ENCODE assay signal across 1 cellular context in the genomic region with DNA sequence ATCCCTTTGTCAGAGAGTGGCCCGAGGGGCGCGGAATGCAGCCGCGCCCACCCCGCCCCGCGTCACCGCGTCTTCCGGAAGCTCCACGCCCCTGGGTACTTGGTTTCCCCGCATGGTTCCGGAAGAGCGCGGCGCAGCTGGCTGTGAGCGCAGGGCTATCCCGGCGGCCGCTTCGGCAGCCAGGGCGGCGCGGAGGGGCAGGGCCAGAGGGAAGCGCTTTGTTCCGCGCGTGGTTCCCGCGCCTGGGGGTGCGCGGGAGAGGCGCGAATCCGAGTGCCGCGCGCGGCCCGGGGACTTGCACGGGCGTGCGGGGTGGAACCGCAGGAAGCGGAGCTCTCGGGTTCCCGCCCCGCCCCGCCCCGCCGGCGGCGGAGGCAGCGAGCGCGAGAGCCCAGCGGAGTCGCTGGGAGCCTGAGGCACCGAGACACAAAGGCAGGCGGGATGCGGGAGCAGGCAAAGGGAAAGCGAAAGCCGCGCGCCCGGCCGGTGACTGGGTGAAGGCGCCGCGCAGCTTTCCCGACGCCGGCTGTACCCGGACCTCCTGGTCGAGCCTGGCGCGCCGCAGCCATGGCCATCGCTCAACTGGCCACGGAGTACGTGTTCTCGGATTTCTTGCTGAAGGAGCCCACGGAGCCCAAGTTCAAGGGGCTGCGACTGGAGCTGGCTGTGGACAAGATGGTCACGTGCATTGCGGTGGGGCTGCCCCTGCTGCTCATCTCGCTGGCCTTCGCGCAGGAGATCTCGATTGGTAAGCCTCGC.
A peak's percentile ranks its signal among the peaks of the same experiment; 100 is the strongest.
TF ChIP-seq lines count a peak whose summit lies in the region.

PANX1 (plus strand) TSS at position 96 of the 759 bp plus-strand sequence; CDS start at position 568, 472 bp downstream.

TF ChIP-seq in HepG2, 621 proteins besides CTCF, POLR2A, EP300 and RAD21 (continued from another document and continues in another):
- TF ChIP-seq TIGD3 (CRISPR knock-in tag; IDR thresholded peaks at IDR 0.05; ENCODE audit: borderline replicate concordance) (no peak), ZNF205 (CRISPR knock-in tag; IDR thresholded peaks at IDR 0.05) (0 out of 2 replicates have a peak, but pooled peaks have one; percentile 41), RFXANK (CRISPR knock-in tag; IDR thresholded peaks at IDR 0.05) (no peak), NFE2L1 (CRISPR knock-in tag; IDR thresholded peaks at IDR 0.05; ENCODE audit: borderline replicate concordance) (no peak), NFE2L2 (IDR thresholded peaks at IDR 0.05; ENCODE audit: low read length) (no peak), CENPT (CRISPR knock-in tag; IDR thresholded peaks at IDR 0.05; ENCODE audit: low read depth) (no peak), AGO1 (IDR thresholded peaks at IDR 0.05; ENCODE audit: low read depth, low read length, poor library complexity, severe bottlenecking) (peak; percentile 48), ZNF180 (CRISPR knock-in tag; IDR thresholded peaks at IDR 0.05; ENCODE audit: borderline replicate concordance, low read depth) (no peak), ZNF496 (CRISPR knock-in tag; IDR thresholded peaks at IDR 0.05; ENCODE audit: insufficient replicate concordance) (no peak), FOXC1 (CRISPR knock-in tag; IDR thresholded peaks at IDR 0.05; ENCODE audit: borderline replicate concordance) (peak; percentile 50; the same call in 1 of the 2 replicates), CBX2 (IDR thresholded peaks at IDR 0.05; ENCODE audit: low read depth, low read length) (no peak), CBX2 (CRISPR knock-in tag; IDR thresholded peaks at IDR 0.05; ENCODE audit: low read depth) (no peak), ZNF773 (CRISPR knock-in tag; IDR thresholded peaks at IDR 0.05; ENCODE audit: borderline replicate concordance) (peak; percentile 87; the same call in 1 of the 2 replicates), ZNF737 (CRISPR knock-in tag; IDR thresholded peaks at IDR 0.05; ENCODE audit: borderline replicate concordance) (no peak), ATF1 (CRISPR knock-in tag; IDR thresholded peaks at IDR 0.05) (no peak), SSRP1 (CRISPR knock-in tag; IDR thresholded peaks at IDR 0.05) (no peak), CBX1 (IDR thresholded peaks at IDR 0.05; ENCODE audit: low read depth) (no peak), JUNB (CRISPR knock-in tag; IDR thresholded peaks at IDR 0.05; ENCODE audit: borderline replicate concordance) (no peak), PBX3 (CRISPR knock-in tag; IDR thresholded peaks at IDR 0.05; ENCODE audit: borderline replicate concordance) (0 out of 2 replicates have a peak, but pooled peaks have one; percentile 60), ZNF414 (CRISPR knock-in tag; IDR thresholded peaks at IDR 0.05) (no peak), ZNF20 (CRISPR knock-in tag; IDR thresholded peaks at IDR 0.05) (no peak), ZNF280D (CRISPR knock-in tag; IDR thresholded peaks at IDR 0.05) (no peak), ZFP37 (CRISPR knock-in tag; IDR thresholded peaks at IDR 0.05; ENCODE audit: borderline replicate concordance) (0 out of 2 replicates have a peak, but pooled peaks have one; percentile 29), SRSF4 (IDR thresholded peaks at IDR 0.05; ENCODE audit: low read depth, low read length, poor library complexity, severe bottlenecking) (no peak), ONECUT2 (CRISPR knock-in tag; IDR thresholded peaks at IDR 0.05) (no peak), ZNF251 (CRISPR knock-in tag; IDR thresholded peaks at IDR 0.05) (no peak), ZNF34 (CRISPR knock-in tag; IDR thresholded peaks at IDR 0.05; ENCODE audit: borderline replicate concordance) (peak; percentile 19; the same call in 1 of the 2 replicates), ARHGAP35 (CRISPR knock-in tag; IDR thresholded peaks at IDR 0.05; ENCODE audit: borderline replicate concordance) (peak; percentile 29; the same call in 1 of the 2 replicates), ZNF331 (CRISPR knock-in tag; IDR thresholded peaks at IDR 0.05) (0 out of 2 replicates have a peak, but pooled peaks have one; percentile 54), CEBPZ (IDR thresholded peaks at IDR 0.05; ENCODE audit: low read length) (no peak), ZNF207 (IDR thresholded peaks at IDR 0.05; ENCODE audit: borderline replicate concordance) (no peak), MATR3 (CRISPR knock-in tag; IDR thresholded peaks at IDR 0.05) (no peak), NFKBIZ (CRISPR knock-in tag; IDR thresholded peaks at IDR 0.05) (no peak), CENPX (CRISPR knock-in tag; IDR thresholded peaks at IDR 0.05) (no peak), ZNF225 (CRISPR knock-in tag; IDR thresholded peaks at IDR 0.05) (no peak), SIN3B (IDR thresholded peaks at IDR 0.05; ENCODE audit: low read length) (no peak), SRY (CRISPR knock-in tag; IDR thresholded peaks at IDR 0.05) (no peak)
- TF ChIP-seq, protein P1, sequence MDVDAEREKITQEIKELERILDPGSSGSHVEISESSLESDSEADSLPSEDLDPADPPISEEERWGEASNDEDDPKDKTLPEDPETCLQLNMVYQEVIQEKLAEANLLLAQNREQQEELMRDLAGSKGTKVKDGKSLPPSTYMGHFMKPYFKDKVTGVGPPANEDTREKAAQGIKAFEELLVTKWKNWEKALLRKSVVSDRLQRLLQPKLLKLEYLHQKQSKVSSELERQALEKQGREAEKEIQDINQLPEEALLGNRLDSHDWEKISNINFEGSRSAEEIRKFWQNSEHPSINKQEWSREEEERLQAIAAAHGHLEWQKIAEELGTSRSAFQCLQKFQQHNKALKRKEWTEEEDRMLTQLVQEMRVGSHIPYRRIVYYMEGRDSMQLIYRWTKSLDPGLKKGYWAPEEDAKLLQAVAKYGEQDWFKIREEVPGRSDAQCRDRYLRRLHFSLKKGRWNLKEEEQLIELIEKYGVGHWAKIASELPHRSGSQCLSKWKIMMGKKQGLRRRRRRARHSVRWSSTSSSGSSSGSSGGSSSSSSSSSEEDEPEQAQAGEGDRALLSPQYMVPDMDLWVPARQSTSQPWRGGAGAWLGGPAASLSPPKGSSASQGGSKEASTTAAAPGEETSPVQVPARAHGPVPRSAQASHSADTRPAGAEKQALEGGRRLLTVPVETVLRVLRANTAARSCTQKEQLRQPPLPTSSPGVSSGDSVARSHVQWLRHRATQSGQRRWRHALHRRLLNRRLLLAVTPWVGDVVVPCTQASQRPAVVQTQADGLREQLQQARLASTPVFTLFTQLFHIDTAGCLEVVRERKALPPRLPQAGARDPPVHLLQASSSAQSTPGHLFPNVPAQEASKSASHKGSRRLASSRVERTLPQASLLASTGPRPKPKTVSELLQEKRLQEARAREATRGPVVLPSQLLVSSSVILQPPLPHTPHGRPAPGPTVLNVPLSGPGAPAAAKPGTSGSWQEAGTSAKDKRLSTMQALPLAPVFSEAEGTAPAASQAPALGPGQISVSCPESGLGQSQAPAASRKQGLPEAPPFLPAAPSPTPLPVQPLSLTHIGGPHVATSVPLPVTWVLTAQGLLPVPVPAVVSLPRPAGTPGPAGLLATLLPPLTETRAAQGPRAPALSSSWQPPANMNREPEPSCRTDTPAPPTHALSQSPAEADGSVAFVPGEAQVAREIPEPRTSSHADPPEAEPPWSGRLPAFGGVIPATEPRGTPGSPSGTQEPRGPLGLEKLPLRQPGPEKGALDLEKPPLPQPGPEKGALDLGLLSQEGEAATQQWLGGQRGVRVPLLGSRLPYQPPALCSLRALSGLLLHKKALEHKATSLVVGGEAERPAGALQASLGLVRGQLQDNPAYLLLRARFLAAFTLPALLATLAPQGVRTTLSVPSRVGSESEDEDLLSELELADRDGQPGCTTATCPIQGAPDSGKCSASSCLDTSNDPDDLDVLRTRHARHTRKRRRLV (CRISPR knock-in tag; IDR thresholded peaks at IDR 0.05): 0 out of 2 replicates have a peak, but pooled peaks have one; percentile 15
- TF ChIP-seq, protein P2, sequence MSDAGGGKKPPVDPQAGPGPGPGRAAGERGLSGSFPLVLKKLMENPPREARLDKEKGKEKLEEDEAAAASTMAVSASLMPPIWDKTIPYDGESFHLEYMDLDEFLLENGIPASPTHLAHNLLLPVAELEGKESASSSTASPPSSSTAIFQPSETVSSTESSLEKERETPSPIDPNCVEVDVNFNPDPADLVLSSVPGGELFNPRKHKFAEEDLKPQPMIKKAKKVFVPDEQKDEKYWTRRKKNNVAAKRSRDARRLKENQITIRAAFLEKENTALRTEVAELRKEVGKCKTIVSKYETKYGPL (CRISPR knock-in tag; IDR thresholded peaks at IDR 0.05): no peak
- TF ChIP-seq, protein P3, sequence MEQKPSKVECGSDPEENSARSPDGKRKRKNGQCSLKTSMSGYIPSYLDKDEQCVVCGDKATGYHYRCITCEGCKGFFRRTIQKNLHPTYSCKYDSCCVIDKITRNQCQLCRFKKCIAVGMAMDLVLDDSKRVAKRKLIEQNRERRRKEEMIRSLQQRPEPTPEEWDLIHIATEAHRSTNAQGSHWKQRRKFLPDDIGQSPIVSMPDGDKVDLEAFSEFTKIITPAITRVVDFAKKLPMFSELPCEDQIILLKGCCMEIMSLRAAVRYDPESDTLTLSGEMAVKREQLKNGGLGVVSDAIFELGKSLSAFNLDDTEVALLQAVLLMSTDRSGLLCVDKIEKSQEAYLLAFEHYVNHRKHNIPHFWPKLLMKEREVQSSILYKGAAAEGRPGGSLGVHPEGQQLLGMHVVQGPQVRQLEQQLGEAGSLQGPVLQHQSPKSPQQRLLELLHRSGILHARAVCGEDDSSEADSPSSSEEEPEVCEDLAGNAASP (CRISPR knock-in tag; IDR thresholded peaks at IDR 0.05; ENCODE audit: borderline replicate concordance): no peak
